ENCODE assay signal across 8 cellular contexts in genomic region chr9:72362680-72363139, GRCh38. TPM values are rescaled to one million over a fixed set of nuclear protein-coding genes. Genes with fewer than 3 reads are reported as not detected.
DNase-seq lines count a peak whose midpoint lies in the region; ATAC-seq, FAIRE-seq and TF ChIP-seq lines count a peak whose summit lies in the region.

No MANE protein-coding gene starts in this region.

- H3K9me3 ChIP-seq in KOPT-K1 (ENCODE audit: insufficient read depth, low read length, poor library complexity, severe bottlenecking) = no peaks in the 10 kb centered on the region
- H3K9me3 ChIP-seq in keratinocyte (ENCODE audit: control insufficient read depth, low read depth, low read length) = no peaks in the 10 kb centered on the region
- H3K9me3 ChIP-seq in spleen = no peaks in the 10 kb centered on the region

- dilution Hi-C loops in keratinocyte (cut with MboI; ENCODE audit: extremely low pct_ligation_motif_present, low sequenced_read_pairs) = loop anchor here (25.0 kb wide), 1 partner anchor 225 kb away; no protein-coding TSS in a partner anchor

- no peak for TF ChIP-seq CTCF in keratinocyte (optimal IDR thresholded peaks at IDR 0.05 in 1 of 3, IDR thresholded peaks at IDR 0.05 in 1 of 3, conservative IDR thresholded peaks at IDR 0.05 in 1 of 3; ENCODE audit: extremely low read depth in 1 of 3, insufficient read depth in 2 of 3, low read length in 3 of 3)
- no peak for TF ChIP-seq CTCF in spleen (IDR thresholded peaks at IDR 0.05 in 8 of 11, conservative IDR thresholded peaks at IDR 0.05 in 3 of 11)
- no peak for TF ChIP-seq CTCF in omental fat pad (IDR thresholded peaks at IDR 0.05)

- H3K4me3 ChIP-seq in keratinocyte (ENCODE audit: control insufficient read depth in 2 of 3, extremely low read depth in 1 of 3, insufficient read depth in 2 of 3, low read depth in 1 of 3, low read length in 3 of 3) (peak overlapping the region; percentile 73 to 91 (median 86)), spleen (peak overlapping the region; percentile 63 to 89 (median 78))

- peaks cover 27% of the 10 kb centered on the region for H3K4me1 ChIP-seq in keratinocyte (ENCODE audit: control insufficient read depth, extremely low read depth, insufficient read depth, low read length)
- peaks cover 20 to 73% (median 68%) of the 10 kb centered on the region in 6 donors for H3K4me1 ChIP-seq in spleen

- H3K27ac ChIP-seq in KOPT-K1 (ENCODE audit: low read depth, low read length, poor library complexity, severe bottlenecking) (peak overlapping the region; percentile 90), keratinocyte (ENCODE audit: control insufficient read depth, insufficient read depth, low read length) (peak overlapping the region; percentile 96), spleen (peak overlapping the region; percentile 99 to 100 (median 100))

- FAIRE-seq in keratinocyte (lab: Jason Lieb, UNC) = peak; percentile 9

- WGBS in spleen, 5 donors = 6 to 13% (median 8%) methylated on average over 2 of the region's 2 CpGs

- no peak for TF ChIP-seq POLR2A in spleen (IDR thresholded peaks at IDR 0.05)

- H3K9ac ChIP-seq in keratinocyte (ENCODE audit: control insufficient read depth, extremely low read depth, insufficient read depth, low read length) = peak overlapping the region; percentile 89

- H3K9me1 ChIP-seq in keratinocyte (ENCODE audit: control insufficient read depth, extremely low read depth, insufficient read depth, low read length) = no peaks in the 10 kb centered on the region

- H4K20me1 ChIP-seq in keratinocyte (ENCODE audit: control insufficient read depth, extremely low read depth, insufficient read depth, low read length) = peaks cover 26% of the 10 kb centered on the region

- intact Hi-C loops in spleen (cut with DNase I; ENCODE audit: low total_unique reads) = no loop called here

- H2AFZ ChIP-seq in keratinocyte (ENCODE audit: control insufficient read depth, low read length) = no peak overlapping the region

- ATAC-seq in GM21619 (IDR thresholded peaks at IDR 0.05; ENCODE audit: unreplicated experiment) = peak; percentile 29
- no peak for ATAC-seq in omental fat pad (ENCODE audit: low FRiP score)

- peak; percentile 37 for DNase-seq in ELF-1 (ENCODE audit: low read depth, low spot score)
- peak; percentile 35 for DNase-seq in UCSD-AML1 (lab: John Stamatoyannopoulos, UW; ENCODE audit: unreplicated experiment)
- DNase-seq in cerebellar nuclear complex (lab: John Stamatoyannopoulos, UW) = peak; percentile 50 to 75
- no peak for DNase-seq in keratinocyte (ENCODE audit: low read depth, low spot score)
- DNase-seq in spleen = peak; percentile 81
- no peak for DNase-seq in omental fat pad (ENCODE audit: low spot score)

- H3K79me2 ChIP-seq in keratinocyte (ENCODE audit: control insufficient read depth, insufficient read depth, low read length) = peaks cover 72% of the 10 kb centered on the region

- H3K4me2 ChIP-seq in keratinocyte (ENCODE audit: control insufficient read depth, extremely low read depth, insufficient read depth, low read depth, low read length) = peak overlapping the region; percentile 99

- H3K36me3 ChIP-seq in KOPT-K1 (ENCODE audit: insufficient read depth, low read length) (peaks cover 45% of the 10 kb centered on the region), keratinocyte (ENCODE audit: control insufficient read depth in 2 of 2, extremely low read depth in 1 of 2, insufficient read depth in 2 of 2, low read length in 2 of 2) (peaks cover 15 to 16% of the 10 kb centered on the region in 2 experiments), spleen (peaks cover 0 to 38% (median 21%) of the 10 kb centered on the region in 6 donors)

- H3K27me3 ChIP-seq in keratinocyte (ENCODE audit: control insufficient read depth, extremely low read depth, insufficient read depth, low read length) (no peaks in the 10 kb centered on the region), spleen (replicated peaks in 1 of 7) (no peaks in the 10 kb centered on the region)

RNA-seq across cellular contexts. Expression of gene ZFAND5, which starts 2.3 kb away (rescaled TPM):
- polyA plus RNA-seq in keratinocyte (39.2 to 67.9 TPM (median 67.3 TPM) in 3 replicates), spleen (10 to 100 TPM; 69.6 to 81.7 (median 70.7) TPM)
- polyA plus RNA-seq in keratinocyte (2011; ENCODE audit: low read depth) = 244 TPM
- polyA plus RNA-seq in keratinocyte (2011; cell fraction: cytosol; rRNA removed) = 30.5 and 64.9 TPM in 2 replicates
- 93.2 and 112 TPM in 2 replicates for polyA plus RNA-seq in keratinocyte (2011; cell fraction: nucleus; rRNA removed)
- polyA plus RNA-seq in keratinocyte (2012; ENCODE audit: low replicate concordance) = 63.6 and 146 TPM in 2 replicates
- polyA minus RNA-seq in keratinocyte = 11.9 to 48.9 TPM (median 30.8 TPM) in 3 replicates
- polyA minus RNA-seq in keratinocyte (2011; cell fraction: cytosol; rRNA and poly(A)+ RNA removed) = 42.0 TPM
- 80.9 and 119 TPM in 2 replicates for polyA minus RNA-seq in keratinocyte (2011; cell fraction: nucleus; rRNA and poly(A)+ RNA removed)
- total RNA-seq in spleen (100 to 1,000 TPM; 133 to 238 (median 153) TPM), omental fat pad (100 to 1,000 TPM; 251 to 647 (median 378) TPM)

Comparison
In these comparisons a context has a peak if more than half of its experiments do, and no peak if none do; other contexts are left out.
1. DNase-seq: peak in ELF-1 (single experiment), UCSD-AML1 (single experiment), cerebellar nuclear complex (2 of 2) and spleen (single experiment); none in keratinocyte (single experiment) and omental fat pad (single experiment).
2. Peak in every context shown above with its lines, with median percentiles within 50 percentile points of each other: H3K27ac ChIP-seq.